In the genomic region with DNA sequence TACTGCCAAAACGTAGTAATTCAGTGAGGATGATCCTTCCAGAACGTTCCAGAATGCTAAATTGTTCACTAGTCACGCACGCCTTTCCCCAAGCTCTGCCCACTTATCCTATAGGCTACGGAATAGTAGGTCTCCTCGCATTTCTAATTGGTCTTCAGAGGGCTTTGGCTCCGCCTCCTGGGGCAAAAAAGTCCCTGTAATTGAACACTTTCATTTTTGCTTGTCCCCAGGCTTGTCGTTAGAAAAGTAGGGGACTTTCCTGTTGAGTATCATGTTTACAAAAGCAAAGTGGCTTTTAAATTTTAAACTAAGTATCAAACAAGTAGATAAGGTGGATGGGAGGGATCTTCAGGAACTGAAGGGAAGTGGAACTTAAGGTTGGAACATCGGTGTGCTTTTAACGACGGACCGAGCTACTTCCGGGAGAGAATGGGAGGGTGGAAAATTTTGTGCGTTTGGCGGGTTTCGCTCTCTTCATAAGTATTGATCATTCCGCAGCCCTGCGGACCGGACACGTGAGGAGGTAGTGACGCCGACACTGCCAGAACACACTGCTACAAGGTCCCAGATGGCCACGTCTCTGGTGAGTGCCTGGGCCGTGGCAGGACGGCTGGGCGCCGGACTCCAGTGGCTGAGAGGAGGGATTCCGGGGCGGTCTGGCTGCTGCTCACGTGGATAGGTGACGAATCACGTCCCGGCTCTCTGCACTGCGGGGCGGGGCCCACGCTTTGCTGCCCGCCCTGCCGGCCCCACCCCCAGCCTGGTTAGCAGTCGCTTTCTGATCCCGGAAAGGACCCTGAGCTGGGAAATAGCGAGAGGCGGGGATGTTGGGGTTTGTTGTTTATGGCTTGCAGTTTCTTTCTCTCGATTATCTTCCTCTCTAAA, we compare ENCODE assay signal across 8 cellular contexts. TPM values are rescaled to one million over a fixed set of nuclear protein-coding genes. Genes with fewer than 3 reads are reported as not detected.
A peak's percentile ranks its signal among the peaks of the same experiment; 100 is the strongest.
DNase-seq lines count a peak whose midpoint lies in the region; ATAC-seq and TF ChIP-seq lines count a peak whose summit lies in the region.

A gene (plus strand): TSS at position 406 of the 885 bp plus-strand sequence. CDS start 163 bp downstream, at position 569.

- ATAC-seq in GM21526 (IDR thresholded peaks at IDR 0.05; ENCODE audit: low FRiP score, unreplicated experiment) = peak; percentile 96

- H3K4me3 ChIP-seq in OCI-LY1 (ENCODE audit: low read depth, low read length, poor library complexity, severe bottlenecking) (peak within 1 kb of the TSS; percentile 77), endodermal cell (ENCODE audit: low read length) (peak within 1 kb of the TSS; percentile 89), mesodermal cell (ENCODE audit: extremely low read depth, insufficient read depth, low read length, poor library complexity, severe bottlenecking) (peak within 1 kb of the TSS; percentile 49)

- DNase-seq in DMS 273 (lab: John Stamatoyannopoulos, UW; ENCODE audit: unreplicated experiment) (peak; percentile 95), HuH-7 (ENCODE audit: low spot score) (peak; percentile 75), endodermal cell (peak; percentile 93)
- DNase-seq in activated CD8-positive, alpha-beta memory T cell treated with anti-CD3 and anti-CD28 coated beads, Interleukin-2, amount 50 U/mL, for 4 hours = peak; percentile 81
- DNase-seq in stimulated activated CD8-positive, alpha-beta memory T cell treated with anti-CD3 and anti-CD28 coated beads, Interleukin-15, amount 100 ng/mL, for 24 hours (ENCODE audit: low read depth) = peak; percentile 41

- peak within 1 kb of the TSS; percentile 85 for H3K4me2 ChIP-seq in OCI-LY1 (ENCODE audit: low read length)

- H3K4me1 Mint-ChIP-seq in endodermal cell = peaks cover 7% of the 10 kb centered on the region

- H3K27ac ChIP-seq in OCI-LY1 (ENCODE audit: low read depth, low read length, poor library complexity, severe bottlenecking) = peak within 1 kb of the TSS; percentile 79
- H3K27ac ChIP-seq in endodermal cell (ENCODE audit: low read depth, low read length) = peak within 1 kb of the TSS; percentile 60
- H3K27ac ChIP-seq in mesodermal cell (ENCODE audit: low read depth, low read length, severe bottlenecking) = peak within 1 kb of the TSS; percentile 92

- H3K27ac Mint-ChIP-seq in endodermal cell = peak within 1 kb of the TSS; percentile 100

- H3K27me3 ChIP-seq in OCI-LY1 (ENCODE audit: insufficient read depth, low read length) = no peaks in the 10 kb centered on the region
- peaks cover 35% of the 10 kb centered on the region for H3K27me3 ChIP-seq in endodermal cell (ENCODE audit: control insufficient read depth, insufficient read depth, low read length, poor library complexity, severe bottlenecking)

- H3K36me3 ChIP-seq in OCI-LY1 (ENCODE audit: insufficient read depth, low read length) = no peaks in the 10 kb centered on the region
- no peaks in the 10 kb centered on the region for H3K36me3 ChIP-seq in endodermal cell (ENCODE audit: control insufficient read depth, insufficient read depth, low read length)
- no peaks in the 10 kb centered on the region for H3K36me3 ChIP-seq in mesodermal cell (ENCODE audit: control insufficient read depth, insufficient read depth, low read length)

- peak within 1 kb of the TSS; percentile 85; the same call in 1 of the 2 replicates for H2AFZ ChIP-seq in OCI-LY1 (ENCODE audit: low read length)

- peak within 1 kb of the TSS; percentile 80 for H3K4me3 Mint-ChIP-seq in endodermal cell

- peaks cover 18% of the 10 kb centered on the region for H3K4me1 ChIP-seq in OCI-LY1 (ENCODE audit: insufficient read depth, low read length, severe bottlenecking)
- H3K4me1 ChIP-seq in endodermal cell (ENCODE audit: control insufficient read depth, insufficient read depth, low read length) = no peaks in the 10 kb centered on the region
- no peaks in the 10 kb centered on the region for H3K4me1 ChIP-seq in mesodermal cell (ENCODE audit: control insufficient read depth, insufficient read depth, low read length, poor library complexity, severe bottlenecking)

- H3K9me3 ChIP-seq in OCI-LY1 (ENCODE audit: low read length) = no peaks in the 10 kb centered on the region
- H3K9me3 ChIP-seq in endodermal cell (ENCODE audit: control insufficient read depth, low read length) = no peaks in the 10 kb centered on the region
- no peaks in the 10 kb centered on the region for H3K9me3 ChIP-seq in mesodermal cell (ENCODE audit: control insufficient read depth, low read length)

- 6 to 32% methylated on average over 5 to 38 of the region's 43 CpGs for WGBS in endodermal cell (ENCODE audit: insufficient coverage in 1 of 2, insufficient read length in 1 of 2), 2 experiments
- 0% methylated on average over 4 to 6 of the region's 43 CpGs for WGBS in mesodermal cell (ENCODE audit: insufficient coverage in 2 of 2), 2 experiments

- no peaks in the 10 kb centered on the region for H4K20me1 ChIP-seq in OCI-LY1 (ENCODE audit: insufficient read depth, low read length)

- H3K27me3 Mint-ChIP-seq in endodermal cell (ENCODE audit: insufficient read depth) = peaks cover 34% of the 10 kb centered on the region

- peak within 1 kb of the TSS; percentile 84 for H3K9ac ChIP-seq in OCI-LY1 (ENCODE audit: low read length)
- H3K9ac ChIP-seq in endodermal cell (ENCODE audit: extremely low read depth, low read length, poor library complexity, severe bottlenecking) = peak within 1 kb of the TSS; percentile 74

- TF ChIP-seq CTCF in OCI-LY1 (IDR thresholded peaks at IDR 0.05; ENCODE audit: low read length) (no peak), endodermal cell (conservative IDR thresholded peaks at IDR 0.05) (no peak)

- H3K9me2 ChIP-seq in OCI-LY1 (ENCODE audit: low read depth, low read length) = no peaks in the 10 kb centered on the region

- no peaks in the 10 kb centered on the region for H3K79me2 ChIP-seq in OCI-LY1 (ENCODE audit: insufficient read depth, low read length)

- H3K9me3 Mint-ChIP-seq in endodermal cell = peaks cover 2% of the 10 kb centered on the region

- H3F3A ChIP-seq in OCI-LY1 (ENCODE audit: insufficient read depth, low read length) = no peaks in the 10 kb centered on the region

- H3K36me3 Mint-ChIP-seq in endodermal cell (ENCODE audit: low read depth) = no peaks in the 10 kb centered on the region

RNA-seq across cellular contexts. Expression of the gene that starts here (rescaled TPM):
- total RNA-seq in endodermal cell = 10 to 100 TPM in 1 of 2 donors, 1 to 10 TPM in 1; 6.9 to 17.1 TPM
- 12.5 TPM for polyA plus RNA-seq in endodermal cell (2013, experiment 1 of 2)
- polyA plus RNA-seq in endodermal cell (2013, experiment 2 of 2) = 12.2 TPM
- 9.3 TPM for polyA plus RNA-seq in mesodermal cell (2013, experiment 1 of 2)
- 11.9 TPM for polyA plus RNA-seq in mesodermal cell (2013, experiment 2 of 2)

Comparison
In these comparisons a context has a peak if more than half of its experiments do, and no peak if none do; other contexts are left out.
1. Peak in every context shown above with its lines: DNase-seq, ATAC-seq, H3K4me3 ChIP-seq and H3K27ac ChIP-seq.
2. DNase-seq: peak in every context shown above with its lines; median percentile 95 in DMS 273; 93 in endodermal cell; 81 in activated CD8-positive, alpha-beta memory T cell treated with anti-CD3 and anti-CD28 coated beads, Interleukin-2, amount 50 U/mL, for 4 hours; 75 in HuH-7; 41 in stimulated activated CD8-positive, alpha-beta memory T cell treated with anti-CD3 and anti-CD28 coated beads, Interleukin-15, amount 100 ng/mL, for 24 hours.